24 cellular contexts compared by ENCODE assay signal in genomic region chr12:93705237-93705636, GRCh38.
"Had no signal": no experiment of that assay in that cellular context is flagged by ENCODE, and none has a peak within 500 bp of the region (broad histone marks: within the 10 kb centered on the region; RNA-seq: fewer than 3 reads in every experiment).

No MANE protein-coding gene starts in this region.

- H3K9me3 ChIP-seq: pancreas had no signal

- H3K4me2 ChIP-seq: neural progenitor cell had no signal

- H3K9ac ChIP-seq: neural progenitor cell had no signal

- H3K36me3 Mint-ChIP-seq: neural progenitor cell had no signal

- H3K4me1 Mint-ChIP-seq: neural progenitor cell had no signal

- ATAC-seq: left lobe of liver; natural killer cell treated with Interleukin-12 subunit alpha and Interleukin-12 subunit beta and Interleukin-15 and Interleukin-18, amount 100 ng/mL, for 72 hours; pancreas; stimulated activated naive B cell treated with anti-CD40 and anti-IgM and Interleukin-4, amounts not matched to agents 10 μg/mL and 1 μg/mL and 100 μg/mL, for 72 hours; stimulated activated naive CD8-positive, alpha-beta T cell treated with anti-CD3 and anti-CD28 coated beads, Interleukin-15, amount 100 ng/mL, for 72 hours had no signal

- H3K27me3 Mint-ChIP-seq: natural killer cell treated with Interleukin-12 subunit alpha and Interleukin-12 subunit beta and Interleukin-15 and Interleukin-18, amount 100 ng/mL, for 72 hours; stimulated activated naive B cell treated with anti-CD40 and anti-IgM and Interleukin-4, amounts not matched to agents 10 μg/mL and 1 μg/mL and 100 μg/mL, for 72 hours; stimulated activated naive CD8-positive, alpha-beta T cell treated with anti-CD3 and anti-CD28 coated beads, Interleukin-15, amount 100 ng/mL, for 72 hours had no signal

- H3K27ac Mint-ChIP-seq: endodermal cell; neural progenitor cell; stimulated activated naive B cell treated with anti-CD40 and anti-IgM and Interleukin-4, amounts not matched to agents 10 μg/mL and 1 μg/mL and 100 μg/mL, for 72 hours had no signal

- H3K27ac ChIP-seq: neural progenitor cell, pancreas had no signal

- H2AFZ ChIP-seq: neural progenitor cell had no signal

- DNase-seq: dermis blood vessel endothelial cell; endodermal cell; erythroblast; foreskin melanocyte; heart left ventricle; hippocampal formation; mesenchymal stem cell; midbrain; nucleus accumbens; pancreas; sigmoid colon; stimulated activated CD4-positive, alpha-beta T cell treated with anti-CD3 and anti-CD28 coated beads, Interleukin-2, amount 100 ng/mL, for 24 hours; stimulated activated CD4-positive, alpha-beta T cell treated with anti-CD3 and anti-CD28 coated beads, Interleukin-4, amount 100 ng/mL, for 4 hours; stimulated activated naive B cell treated with anti-CD40 and anti-IgM and Interleukin-4, amounts not matched to agents 10 μg/mL and 1 μg/mL and 100 μg/mL, for 72 hours; stimulated activated naive CD8-positive, alpha-beta T cell treated with anti-CD3 and anti-CD28 coated beads, Interleukin-15, amount 100 ng/mL, for 72 hours; transverse colon had no signal

- H3K4me3 ChIP-seq: heart left ventricle, lung, neural progenitor cell, pancreas, sigmoid colon, skin epidermis, thoracic aorta, transverse colon had no signal

- H3K4me3 Mint-ChIP-seq: endodermal cell; natural killer cell treated with Interleukin-12 subunit alpha and Interleukin-12 subunit beta and Interleukin-15 and Interleukin-18, amount 100 ng/mL, for 72 hours; neural progenitor cell; stimulated activated naive B cell treated with anti-CD40 and anti-IgM and Interleukin-4, amounts not matched to agents 10 μg/mL and 1 μg/mL and 100 μg/mL, for 72 hours; stimulated activated naive CD8-positive, alpha-beta T cell treated with anti-CD3 and anti-CD28 coated beads, Interleukin-15, amount 100 ng/mL, for 72 hours had no signal

- FAIRE-seq: colon, islet of Langerhans, pancreas had no signal

- H3K27me3 ChIP-seq: heart left ventricle, neural progenitor cell, pancreas, sigmoid colon, transverse colon had no signal

- H3K36me3 ChIP-seq: heart left ventricle, neural progenitor cell, pancreas, thoracic aorta, transverse colon had no signal
